12 cellular contexts compared by ENCODE assay signal in genomic region chr3:66376568-66376967, GRCh38.
DNase-seq lines count a peak whose midpoint lies in the region; ATAC-seq, FAIRE-seq and TF ChIP-seq lines count a peak whose summit lies in the region.
"Had no signal": no experiment of that assay in that cellular context is flagged by ENCODE, and none has a peak within 500 bp of the region (broad histone marks: within the 10 kb centered on the region; RNA-seq: fewer than 3 reads in every experiment).

No MANE protein-coding gene starts in this region.

- in situ Hi-C loops in brain microvascular endothelial cell (cut with HindIII; ENCODE audit: low pct_ligation_motif_present, low sequenced_read_pairs) = no loop called here

- DNase-seq in left cardiac atrium = no peak
- DNase-seq in cardiac septum (ENCODE audit: low spot score) = no peak
- DNase-seq in brain microvascular endothelial cell = peak; percentile 90
- no peak for DNase-seq in left lung
- DNase-seq in urothelium cell line (ENCODE audit: low spot score) = peak; percentile 57
- no peak for DNase-seq in effector memory CD4-positive, alpha-beta T cell
- no peak for DNase-seq in NCI-H1417 treated with DMSO at 0.1 percent for 48 hours (lab: John Stamatoyannopoulos, UW)
- DNase-seq in ureter (ENCODE audit: low spot score) = no peak
- DNase-seq: activated CD8-positive, alpha-beta T cell treated with anti-CD3 and anti-CD28 coated beads for 36 hours; hippocampal formation; NCI-H2227 treated with DMSO at 0.1 percent for 48 hours; nephron progenitor cell had no signal

- H3K4me3 ChIP-seq in brain microvascular endothelial cell (ENCODE audit: low read depth, low read length) (no peak overlapping the region), left lung (no peak overlapping the region)
- no peak overlapping the region for H3K4me3 ChIP-seq in effector memory CD4-positive, alpha-beta T cell (ENCODE audit: insufficient read depth, low read depth, low read length, poor library complexity, severe bottlenecking)

- H3K27me3 ChIP-seq in brain microvascular endothelial cell (replicated peaks) (no peaks in the 10 kb centered on the region), left lung (no peaks in the 10 kb centered on the region)
- H3K27me3 ChIP-seq in effector memory CD4-positive, alpha-beta T cell (replicated peaks; ENCODE audit: control insufficient read depth, insufficient read depth, low read length, poor library complexity, severe bottlenecking) = no peaks in the 10 kb centered on the region

- no peaks in the 10 kb centered on the region for H3K4me1 ChIP-seq in left lung
- H3K4me1 ChIP-seq in effector memory CD4-positive, alpha-beta T cell (ENCODE audit: control insufficient read depth, insufficient read depth, low read length, poor library complexity, severe bottlenecking) = peaks cover 14% of the 10 kb centered on the region

- intact Hi-C loops in left cardiac atrium (cut with DNase I) = no loop called here
- intact Hi-C loops in cardiac septum (cut with DNase I) = no loop called here
- intact Hi-C loops in left lung (cut with DNase I) = no loop called here

- no peak for FAIRE-seq in urothelium cell line (lab: Jason Lieb, UNC)

- H3K9me3 ChIP-seq in left lung = no peaks in the 10 kb centered on the region
- no peaks in the 10 kb centered on the region for H3K9me3 ChIP-seq in effector memory CD4-positive, alpha-beta T cell (ENCODE audit: control insufficient read depth, low read length)

- ATAC-seq in left cardiac atrium (peak; percentile 49 to 60), left lung (peak; percentile 42)
- ATAC-seq: activated CD8-positive, alpha-beta T cell treated with anti-CD3 and anti-CD28 coated beads for 36 hours had no signal

- peaks cover 19% of the 10 kb centered on the region for H3K36me3 ChIP-seq in brain microvascular endothelial cell (replicated peaks)
- H3K36me3 ChIP-seq in left lung = peaks cover 0 to 52% of the 10 kb centered on the region in 2 donors
- H3K36me3 ChIP-seq in effector memory CD4-positive, alpha-beta T cell (ENCODE audit: control insufficient read depth, insufficient read depth, low read length) = peaks cover 26% of the 10 kb centered on the region

- TF ChIP-seq CTCF in brain microvascular endothelial cell (IDR thresholded peaks at IDR 0.05; ENCODE audit: low read depth, low read length, missing control alignments) (no peak), left lung (IDR thresholded peaks at IDR 0.05) (no peak)

- no peak overlapping the region for H3K27ac ChIP-seq in brain microvascular endothelial cell
- no peak overlapping the region for H3K27ac ChIP-seq in left lung
- no peak overlapping the region for H3K27ac ChIP-seq in effector memory CD4-positive, alpha-beta T cell (ENCODE audit: insufficient read depth, low read length, poor library complexity, severe bottlenecking)

Comparison
In these comparisons a context has a peak if more than half of its experiments do, and no peak if none do; other contexts are left out.
1. DNase-seq: peak in brain microvascular endothelial cell (single experiment) and urothelium cell line (single experiment); none in left cardiac atrium (single experiment), cardiac septum (single experiment), left lung (0 of 2), effector memory CD4-positive, alpha-beta T cell (0 of 3), NCI-H1417 treated with DMSO at 0.1 percent for 48 hours (single experiment) and ureter (single experiment).